Comparison of ENCODE assay signal across 18 cellular contexts in genomic region chr11:113159967-113160621, GRCh38.
DNase-seq lines count a peak whose midpoint lies in the region; ATAC-seq and TF ChIP-seq lines count a peak whose summit lies in the region.
"Had no signal": no experiment of that assay in that cellular context is flagged by ENCODE, and none has a peak within 500 bp of the region (broad histone marks: within the 10 kb centered on the region; RNA-seq: fewer than 3 reads in every experiment).

No MANE protein-coding gene starts in this region.

- H3K4me1 ChIP-seq in left lung: no peaks in the 10 kb centered on the region
- H3K4me1 ChIP-seq: A549; BLaER1 treated with 17β-estradiol and CSF1 and Interleukin-3, amounts not matched to agents 10 nM and 100 nM had no signal

- TF ChIP-seq CTCF in omental fat pad (IDR thresholded peaks at IDR 0.05) (no peak), left lung (IDR thresholded peaks at IDR 0.05) (no peak)

- H3K4me1 Mint-ChIP-seq in activated naive CD8-positive, alpha-beta T cell treated with anti-CD3 and anti-CD28 coated beads, Interleukin-2, amount 50 U/mL, for 24 hours: no peaks in the 10 kb centered on the region

- no peaks in the 10 kb centered on the region for H3K27me3 Mint-ChIP-seq in activated naive CD8-positive, alpha-beta T cell treated with anti-CD3 and anti-CD28 coated beads, Interleukin-2, amount 50 U/mL, for 24 hours

- H3K9me3 ChIP-seq in left lung: no peaks in the 10 kb centered on the region
- H3K9me3 ChIP-seq: A549; BLaER1 treated with 17β-estradiol and CSF1 and Interleukin-3, amounts not matched to agents 10 nM and 100 nM; gastrocnemius medialis; tibial artery had no signal

- peak; percentile 60 for ATAC-seq in Right ventricle myocardium superior (ENCODE audit: poor library complexity)
- ATAC-seq in omental fat pad (ENCODE audit: low FRiP score): peak; percentile 50
- no peak for ATAC-seq in GM18873 (IDR thresholded peaks at IDR 0.05; ENCODE audit: low FRiP score, unreplicated experiment)
- ATAC-seq in activated naive CD8-positive, alpha-beta T cell treated with anti-CD3 and anti-CD28 coated beads, Interleukin-2, amount 50 U/mL, for 24 hours: no peak
- ATAC-seq in left lung: no peak
- ATAC-seq: A549; activated T-cell treated with anti-CD3 and anti-CD28 coated beads, Interleukin-2, amount 50 U/mL, for 4 hours had no signal

- no peak overlapping the region for H3K27ac Mint-ChIP-seq in activated naive CD8-positive, alpha-beta T cell treated with anti-CD3 and anti-CD28 coated beads, Interleukin-2, amount 50 U/mL, for 24 hours

- intact Hi-C loops in Right ventricle myocardium superior (cut with DNase I): no loop called here
- intact Hi-C loops in left lung (cut with DNase I): no loop called here

- no peaks in the 10 kb centered on the region for H3K9me3 Mint-ChIP-seq in activated naive CD8-positive, alpha-beta T cell treated with anti-CD3 and anti-CD28 coated beads, Interleukin-2, amount 50 U/mL, for 24 hours
- H3K9me3 Mint-ChIP-seq: activated T-cell treated with anti-CD3 and anti-CD28 coated beads, Interleukin-2, amount 50 U/mL, for 4 hours had no signal

- no peak overlapping the region for H3K27ac ChIP-seq in left lung
- H3K27ac ChIP-seq: A549; BLaER1 treated with 17β-estradiol and CSF1 and Interleukin-3, amounts not matched to agents 10 nM and 100 nM; coronary artery; gastrocnemius medialis; tibial artery had no signal

- H3K36me3 Mint-ChIP-seq in activated naive CD8-positive, alpha-beta T cell treated with anti-CD3 and anti-CD28 coated beads, Interleukin-2, amount 50 U/mL, for 24 hours (ENCODE audit: low read depth): no peaks in the 10 kb centered on the region

- DNase-seq in NCI-H748 (lab: John Stamatoyannopoulos, UW; ENCODE audit: unreplicated experiment) (peak; percentile 26), NCI-H748 treated with DMSO at 0.1 percent for 48 hours (lab: John Stamatoyannopoulos, UW) (no peak), Right ventricle myocardium superior (no peak), omental fat pad (ENCODE audit: low spot score) (no peak), NCI-H1048 (lab: John Stamatoyannopoulos, UW) (no peak), left lung (no peak)
- DNase-seq in activated naive CD8-positive, alpha-beta T cell treated with anti-CD3 and anti-CD28 coated beads, Interleukin-2, amount 50 U/mL, for 24 hours: no peak
- DNase-seq: activated naive CD4-positive, alpha-beta T cell treated with anti-CD3 and anti-CD28 coated beads, Interleukin-2, amount 50 U/mL, for 16 hours; activated T-cell treated with anti-CD3 and anti-CD28 coated beads, Interleukin-2, amount 50 U/mL, for 4 hours; gastrocnemius medialis; GDM1; NCI-H1105; stimulated activated CD4-positive, alpha-beta T cell treated with anti-CD3 and anti-CD28 coated beads, Interleukin-15, amount 100 ng/mL, for 24 hours had no signal

- no peaks in the 10 kb centered on the region for H3K27me3 ChIP-seq in left lung
- H3K27me3 ChIP-seq: BLaER1 treated with 17β-estradiol and CSF1 and Interleukin-3, amounts not matched to agents 10 nM and 100 nM; gastrocnemius medialis had no signal

- no peaks in the 10 kb centered on the region for H3K36me3 ChIP-seq in left lung
- H3K36me3 ChIP-seq: BLaER1 treated with 17β-estradiol and CSF1 and Interleukin-3, amounts not matched to agents 10 nM and 100 nM; gastrocnemius medialis; tibial artery had no signal

- H3K4me3 ChIP-seq in left lung: no peak overlapping the region
- H3K4me3 ChIP-seq: A549; BLaER1 treated with 17β-estradiol and CSF1 and Interleukin-3, amounts not matched to agents 10 nM and 100 nM; coronary artery; gastrocnemius medialis; tibial artery had no signal

- no peak overlapping the region for H3K4me3 Mint-ChIP-seq in activated naive CD8-positive, alpha-beta T cell treated with anti-CD3 and anti-CD28 coated beads, Interleukin-2, amount 50 U/mL, for 24 hours
- H3K4me3 Mint-ChIP-seq: activated T-cell treated with anti-CD3 and anti-CD28 coated beads, Interleukin-2, amount 50 U/mL, for 4 hours had no signal

Comparison
In these comparisons a context has a peak if more than half of its experiments do, and no peak if none do; other contexts are left out.
1. ATAC-seq: peak in Right ventricle myocardium superior (single experiment) and omental fat pad (single experiment); none in GM18873 (single experiment), activated naive CD8-positive, alpha-beta T cell treated with anti-CD3 and anti-CD28 coated beads, Interleukin-2, amount 50 U/mL, for 24 hours (single experiment) and left lung (single experiment).